15 cellular contexts compared by ENCODE assay signal in genomic region chr1:231052777-231053176, GRCh38. TPM values are rescaled to one million over a fixed set of nuclear protein-coding genes. Genes with fewer than 3 reads are reported as not detected.
DNase-seq lines count a peak whose midpoint lies in the region; ATAC-seq and TF ChIP-seq lines count a peak whose summit lies in the region.
"Had no signal": no experiment of that assay in that cellular context is flagged by ENCODE, and none has a peak within 500 bp of the region (broad histone marks: within the 10 kb centered on the region; RNA-seq: fewer than 3 reads in every experiment).

No MANE protein-coding gene starts in this region.

- H3K9me3 ChIP-seq in left ventricle myocardium inferior (replicated peaks) (peaks cover 13% of the 10 kb centered on the region), upper lobe of left lung (no peaks in the 10 kb centered on the region)

- H3K36me3 Mint-ChIP-seq in memory B cell = no peaks in the 10 kb centered on the region

- H3K36me3 ChIP-seq in left ventricle myocardium inferior = no peaks in the 10 kb centered on the region
- no peaks in the 10 kb centered on the region for H3K36me3 ChIP-seq in KMS-11 (ENCODE audit: insufficient read depth)
- no peaks in the 10 kb centered on the region for H3K36me3 ChIP-seq in upper lobe of left lung
- H3K36me3 ChIP-seq: SJSA1 had no signal

- H3K4me1 ChIP-seq in left ventricle myocardium inferior = peaks cover 17% of the 10 kb centered on the region
- peaks cover 19% of the 10 kb centered on the region for H3K4me1 ChIP-seq in KMS-11 (ENCODE audit: low read depth, poor library complexity, severe bottlenecking)
- peaks cover 16 to 27% (median 20%) of the 10 kb centered on the region in 4 donors for H3K4me1 ChIP-seq in upper lobe of left lung

- DNase-seq in left ventricle myocardium inferior = no peak
- no peak for DNase-seq in Right ventricle myocardium inferior (ENCODE audit: missing footprints)
- DNase-seq in memory B cell (ENCODE audit: low spot score in 2 of 2) = no peak
- DNase-seq in upper lobe of left lung = no peak
- DNase-seq in NCI-H510A treated with DMSO at 0.1 percent for 48 hours (lab: John Stamatoyannopoulos, UW) = no peak
- DNase-seq in HuH-7 (ENCODE audit: low spot score) = no peak
- DNase-seq: COR-L47, DMS153, NCI-H187, NCI-H446, RPMI8226 had no signal

- peaks cover 19% of the 10 kb centered on the region for H3K4me1 Mint-ChIP-seq in memory B cell

- H3K9me3 Mint-ChIP-seq in memory B cell = no peaks in the 10 kb centered on the region

- no peak for TF ChIP-seq POLR2A in upper lobe of left lung (IDR thresholded peaks at IDR 0.05)

- intact Hi-C loops in left ventricle myocardium inferior (cut with micrococcal nuclease) (no loop called here), Right ventricle myocardium inferior (cut with DNase I) (no loop called here)

- no peak for TF ChIP-seq EP300 in upper lobe of left lung (IDR thresholded peaks at IDR 0.05)

- H3K4me3 Mint-ChIP-seq in memory B cell = peak overlapping the region; percentile 24

- no peaks in the 10 kb centered on the region for H3K79me2 ChIP-seq in KMS-11 (ENCODE audit: insufficient read depth, low read depth)

- no peak for ATAC-seq in Right ventricle myocardium inferior
- no peak for ATAC-seq in memory B cell (ENCODE audit: low read depth)
- no peak for ATAC-seq in upper lobe of left lung (ENCODE audit: low FRiP score in 2 of 2)
- ATAC-seq: A549 had no signal

- TF ChIP-seq CTCF in left ventricle myocardium inferior (IDR thresholded peaks at IDR 0.05; ENCODE audit: borderline replicate concordance) (no peak), KMS-11 (conservative IDR thresholded peaks at IDR 0.05; ENCODE audit: low read depth, low read length) (no peak), upper lobe of left lung (IDR thresholded peaks at IDR 0.05) (no peak)

- peaks cover 4% of the 10 kb centered on the region for H3K27me3 Mint-ChIP-seq in memory B cell

- H3K4me2 ChIP-seq in KMS-11 = peak overlapping the region; percentile 83; the same call in 1 of the 2 replicates

- peak overlapping the region; percentile 59 for H3K27ac ChIP-seq in left ventricle myocardium inferior (replicated peaks)
- no peak overlapping the region; the same call in 1 of the 2 replicates for H3K27ac ChIP-seq in KMS-11
- H3K27ac ChIP-seq in upper lobe of left lung = peak overlapping the region in 3 of 4 donors; percentile 44 to 75 (median 50)
- H3K27ac ChIP-seq: C4-2B, SJSA1 had no signal

- WGBS in upper lobe of left lung, 2 donors = 91 to 94% methylated on average over 8 of the region's 8 CpGs

- peak overlapping the region; percentile 94; the same call in 1 of the 2 replicates for H2AFZ ChIP-seq in KMS-11 (ENCODE audit: low read depth)

- H3K27me3 ChIP-seq in left ventricle myocardium inferior (ENCODE audit: low read depth) = peaks cover 14% of the 10 kb centered on the region
- H3K27me3 ChIP-seq in KMS-11 (ENCODE audit: insufficient read depth, low read depth) = no peaks in the 10 kb centered on the region
- no peaks in the 10 kb centered on the region for H3K27me3 ChIP-seq in upper lobe of left lung
- H3K27me3 ChIP-seq: SJSA1 had no signal

- H4K20me1 ChIP-seq in KMS-11 (ENCODE audit: insufficient read depth) = no peaks in the 10 kb centered on the region

- H3K4me3 ChIP-seq in left ventricle myocardium inferior = no peak overlapping the region
- no peak overlapping the region for H3K4me3 ChIP-seq in KMS-11 (IDR thresholded peaks at IDR 0.05; ENCODE audit: insufficient read depth, low read depth, low read length)
- no peak overlapping the region for H3K4me3 ChIP-seq in upper lobe of left lung
- H3K4me3 ChIP-seq: A549 had no signal

- no peak overlapping the region for H3K27ac Mint-ChIP-seq in memory B cell

- H3K9ac ChIP-seq in KMS-11 = no peak overlapping the region

RNA-seq across cellular contexts. Expression of gene FAM89A, which starts 12.7 kb away (rescaled TPM):
- total RNA-seq in left ventricle myocardium inferior (6.5 TPM), Right ventricle myocardium inferior (8.9 TPM), upper lobe of left lung (10 to 100 TPM; 17.8 to 64.5 (median 39.3) TPM)
